Comparison of ENCODE assay signal across 8 cellular contexts in the genomic region with DNA sequence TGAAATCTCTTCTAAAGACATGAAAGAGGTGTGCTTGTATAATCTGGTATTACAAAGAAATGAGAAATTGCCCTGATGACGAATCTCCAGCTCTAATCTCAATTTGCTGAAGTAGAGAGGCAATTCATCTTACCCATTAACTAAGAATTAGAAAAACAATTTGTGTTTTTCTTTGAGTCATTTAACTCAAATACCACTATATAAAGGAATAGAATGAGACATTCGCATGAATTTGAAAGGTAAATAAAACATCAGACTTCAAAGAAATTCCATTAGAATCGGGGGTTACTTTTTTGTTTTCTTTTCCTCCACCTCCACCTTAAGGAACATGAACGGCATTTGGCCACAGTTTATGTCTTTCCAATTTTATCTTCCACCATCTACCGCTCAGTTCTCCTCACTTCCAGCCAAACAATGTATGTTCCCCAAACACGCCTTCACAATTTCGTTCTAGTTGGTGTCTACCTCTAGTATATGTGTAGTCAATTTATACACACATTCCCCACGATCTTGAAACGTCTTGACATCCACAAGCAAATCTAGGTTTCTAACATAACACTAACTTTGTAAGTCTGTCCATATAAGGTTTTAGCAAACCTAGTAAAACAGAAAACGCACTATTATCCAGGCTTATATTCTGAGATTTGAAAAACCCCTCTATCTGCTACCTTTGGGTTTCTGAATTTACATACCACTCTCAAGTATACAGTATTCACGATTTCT. TPM values are rescaled to one million over a fixed set of nuclear protein-coding genes. Genes with fewer than 3 reads are reported as not detected.
DNase-seq lines count a peak whose midpoint lies in the region; ATAC-seq and TF ChIP-seq lines count a peak whose summit lies in the region.

No MANE protein-coding gene starts in this region.

- H3K27me3 ChIP-seq in BLaER1 = no peaks in the 10 kb centered on the region
- H3K27me3 ChIP-seq in colonic mucosa = no peaks in the 10 kb centered on the region

- H3K9ac ChIP-seq in BLaER1 (peak overlapping the region; percentile 96), colonic mucosa (ENCODE audit: low read depth in 2 of 2, low read length in 2 of 2) (peak overlapping the region; percentile 91 to 99)

- H3K4me2 ChIP-seq in BLaER1 = peak overlapping the region; percentile 75

- H3K4me3 Mint-ChIP-seq in natural killer cell treated with Interleukin-12 subunit alpha and Interleukin-12 subunit beta and Interleukin-15 and Interleukin-18, amount 100 ng/mL, for 72 hours = peak overlapping the region; percentile 93

- H3K36me3 ChIP-seq in BLaER1 = peaks cover 4% of the 10 kb centered on the region; the same call in 1 of the 2 replicates
- no peaks in the 10 kb centered on the region for H3K36me3 ChIP-seq in colonic mucosa

- ATAC-seq in natural killer cell treated with Interleukin-12 subunit alpha and Interleukin-12 subunit beta and Interleukin-15 and Interleukin-18, amount 100 ng/mL, for 72 hours = no peak
- no peak for ATAC-seq in HG03432 (IDR thresholded peaks at IDR 0.05; ENCODE audit: unreplicated experiment)

- H3K4me1 ChIP-seq in BLaER1 (peaks cover 26% of the 10 kb centered on the region), colonic mucosa (peaks cover 6% of the 10 kb centered on the region)

- TF ChIP-seq CTCF in colonic mucosa (IDR thresholded peaks at IDR 0.05) = no peak

- peak overlapping the region; percentile 83 for H3K4me3 ChIP-seq in BLaER1
- peak overlapping the region; percentile 78 for H3K4me3 ChIP-seq in Jurkat, Clone E6-1 (ENCODE audit: low read length)
- H3K4me3 ChIP-seq in colonic mucosa = peak overlapping the region; percentile 86

- H3K27ac Mint-ChIP-seq in natural killer cell treated with Interleukin-12 subunit alpha and Interleukin-12 subunit beta and Interleukin-15 and Interleukin-18, amount 100 ng/mL, for 72 hours = peak overlapping the region; percentile 45 to 84

- peak overlapping the region; percentile 95; the same call in 1 of the 2 replicates for H3K27ac ChIP-seq in BLaER1
- peak overlapping the region; percentile 97 for H3K27ac ChIP-seq in colonic mucosa

- peaks cover 8% of the 10 kb centered on the region for H3K36me3 Mint-ChIP-seq in natural killer cell treated with Interleukin-12 subunit alpha and Interleukin-12 subunit beta and Interleukin-15 and Interleukin-18, amount 100 ng/mL, for 72 hours

- no peaks in the 10 kb centered on the region for H3K9me3 Mint-ChIP-seq in natural killer cell treated with Interleukin-12 subunit alpha and Interleukin-12 subunit beta and Interleukin-15 and Interleukin-18, amount 100 ng/mL, for 72 hours

- H3K9me3 ChIP-seq in BLaER1 = no peaks in the 10 kb centered on the region; the same call in 1 of the 2 replicates
- H3K9me3 ChIP-seq in colonic mucosa = no peaks in the 10 kb centered on the region

- peaks cover 35% of the 10 kb centered on the region for H4K20me1 ChIP-seq in BLaER1

- intact Hi-C loops in colonic mucosa (cut with DNase I) = no loop called here

- no peaks in the 10 kb centered on the region for H3K27me3 Mint-ChIP-seq in natural killer cell treated with Interleukin-12 subunit alpha and Interleukin-12 subunit beta and Interleukin-15 and Interleukin-18, amount 100 ng/mL, for 72 hours

- peaks cover 25 to 30% of the 10 kb centered on the region in 2 donors for H3K4me1 Mint-ChIP-seq in natural killer cell treated with Interleukin-12 subunit alpha and Interleukin-12 subunit beta and Interleukin-15 and Interleukin-18, amount 100 ng/mL, for 72 hours (ENCODE audit: low read depth in 2 of 2)

- no peak for DNase-seq in Jurkat, Clone E6-1 (ENCODE audit: low read depth, low spot score)
- DNase-seq in colonic mucosa = no peak
- DNase-seq in natural killer cell treated with Interleukin-12 subunit alpha and Interleukin-12 subunit beta and Interleukin-15 and Interleukin-18, amount 100 ng/mL, for 72 hours (ENCODE audit: low spot score) = no peak
- DNase-seq in midbrain (lab: John Stamatoyannopoulos, UW) = no peak
- DNase-seq in NCI-H146 treated with DMSO at 0.1 percent for 48 hours (lab: John Stamatoyannopoulos, UW; ENCODE audit: unreplicated experiment) = no peak
- DNase-seq in stimulated activated CD4-positive, alpha-beta T cell treated with anti-CD3 and anti-CD28 coated beads, Interleukin-4, amount 100 ng/mL, for 1 hour = no peak

RNA-seq across cellular contexts. Expression of a gene that starts 1.3 kb away (rescaled TPM):
- polyA plus RNA-seq in Jurkat, Clone E6-1 (2012; ENCODE audit: insufficient read depth, insufficient read length) = 41.8 TPM
- total RNA-seq in colonic mucosa = 10 to 100 TPM; 36.5 to 43.3 TPM
- total RNA-seq in natural killer cell treated with Interleukin-12 subunit alpha and Interleukin-12 subunit beta and Interleukin-15 and Interleukin-18, amount 100 ng/mL, for 72 hours = 100 to 1,000 TPM in 1 of 2 donors, 10 to 100 TPM in 1; 88.0 to 141 TPM
